20 cellular contexts compared by ENCODE assay signal in genomic region chr11:132332521-132332920, GRCh38.
"Had no signal": no experiment of that assay in that cellular context is flagged by ENCODE, and none has a peak within 500 bp of the region (broad histone marks: within the 10 kb centered on the region; RNA-seq: fewer than 3 reads in every experiment).

No MANE protein-coding gene starts in this region.

- FAIRE-seq: islet of Langerhans, pancreas, small intestine had no signal

- H3K36me3 ChIP-seq: pancreas, right lobe of liver, suprapubic skin, WERI-Rb-1 had no signal

- H3K4me3 ChIP-seq: body of pancreas, pancreas, right lobe of liver, suprapubic skin had no signal

- H3K27me3 ChIP-seq: body of pancreas, right lobe of liver, suprapubic skin had no signal

- H3K9me3 ChIP-seq: body of pancreas, pancreas, right lobe of liver had no signal

- H3K4me1 ChIP-seq: body of pancreas, pancreas, suprapubic skin had no signal

- DNase-seq: activated CD4-positive, alpha-beta memory T cell treated with anti-CD3 and anti-CD28 coated beads for 36 hours; activated CD4-positive, alpha-beta T cell treated with anti-CD3 and anti-CD28 coated beads for 4 hours; activated naive CD4-positive, alpha-beta T cell; activated naive CD8-positive, alpha-beta T cell treated with anti-CD3 and anti-CD28 coated beads for 36 hours; activated T-cell treated with anti-CD3 and anti-CD28 coated beads for 4 hours; body of pancreas; effector memory CD8-positive, alpha-beta T cell; left cardiac atrium; mesenchymal stem cell; naive thymus-derived CD4-positive, alpha-beta T cell; pancreas; right lobe of liver; small intestine; stimulated activated CD4-positive, alpha-beta T cell treated with anti-CD3 and anti-CD28 coated beads, Interleukin-15, amount 100 ng/mL, for 24 hours; stimulated activated CD4-positive, alpha-beta T cell treated with anti-CD3 and anti-CD28 coated beads, Interleukin-4, amount 100 ng/mL, for 1 hour; stimulated activated naive CD8-positive, alpha-beta T cell treated with anti-CD3 and anti-CD28 coated beads, Interleukin-15, amount 100 ng/mL, for 72 hours; trophoblast cell; WERI-Rb-1 had no signal

- ATAC-seq: body of pancreas; effector memory CD8-positive, alpha-beta T cell; left cardiac atrium; naive thymus-derived CD4-positive, alpha-beta T cell; pancreas; right lobe of liver had no signal

- H3K27ac ChIP-seq: body of pancreas, pancreas, right lobe of liver, suprapubic skin, WERI-Rb-1 had no signal
